ENCODE assay signal across 1 cellular context in the genomic region with DNA sequence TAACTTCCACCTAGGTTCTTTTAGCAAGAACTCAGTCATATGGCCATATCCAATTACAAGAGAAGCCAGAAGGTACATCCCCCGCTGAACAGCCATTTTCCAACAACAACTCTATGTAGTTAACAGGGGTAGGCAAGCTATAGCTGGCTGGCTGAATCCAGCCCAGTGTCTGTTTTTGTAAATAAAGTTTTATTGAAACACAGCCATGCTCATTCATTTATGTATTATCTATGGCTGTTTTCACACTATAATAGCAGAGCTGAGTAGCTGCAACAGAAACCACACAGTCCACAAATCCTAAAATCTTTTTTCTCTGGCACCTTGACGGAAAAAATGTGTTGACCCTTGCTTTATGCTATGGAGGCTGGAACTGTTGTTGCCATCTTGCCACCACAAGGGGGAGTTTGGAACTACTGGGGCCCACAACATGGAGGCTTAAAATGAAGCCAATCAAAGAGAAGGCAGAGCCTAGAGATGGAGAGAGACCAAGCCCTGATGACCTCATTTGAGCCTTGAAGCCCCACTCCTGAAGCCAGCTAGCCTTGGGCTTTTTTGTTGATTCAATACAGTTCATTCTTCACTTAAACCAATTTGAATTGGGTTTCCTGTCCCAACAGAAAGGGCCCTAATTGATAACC.
TF ChIP-seq lines count a peak whose summit lies in the region.

No MANE protein-coding gene starts in this region.

TF ChIP-seq in HepG2, 621 proteins besides CTCF, POLR2A, EP300 and RAD21 (continued from another document and continues in another):
- TF ChIP-seq, protein P1, sequence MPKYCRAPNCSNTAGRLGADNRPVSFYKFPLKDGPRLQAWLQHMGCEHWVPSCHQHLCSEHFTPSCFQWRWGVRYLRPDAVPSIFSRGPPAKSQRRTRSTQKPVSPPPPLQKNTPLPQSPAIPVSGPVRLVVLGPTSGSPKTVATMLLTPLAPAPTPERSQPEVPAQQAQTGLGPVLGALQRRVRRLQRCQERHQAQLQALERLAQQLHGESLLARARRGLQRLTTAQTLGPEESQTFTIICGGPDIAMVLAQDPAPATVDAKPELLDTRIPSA (CRISPR knock-in tag; IDR thresholded peaks at IDR 0.05; ENCODE audit: borderline replicate concordance) = no peak
- TF ChIP-seq, protein P2, sequence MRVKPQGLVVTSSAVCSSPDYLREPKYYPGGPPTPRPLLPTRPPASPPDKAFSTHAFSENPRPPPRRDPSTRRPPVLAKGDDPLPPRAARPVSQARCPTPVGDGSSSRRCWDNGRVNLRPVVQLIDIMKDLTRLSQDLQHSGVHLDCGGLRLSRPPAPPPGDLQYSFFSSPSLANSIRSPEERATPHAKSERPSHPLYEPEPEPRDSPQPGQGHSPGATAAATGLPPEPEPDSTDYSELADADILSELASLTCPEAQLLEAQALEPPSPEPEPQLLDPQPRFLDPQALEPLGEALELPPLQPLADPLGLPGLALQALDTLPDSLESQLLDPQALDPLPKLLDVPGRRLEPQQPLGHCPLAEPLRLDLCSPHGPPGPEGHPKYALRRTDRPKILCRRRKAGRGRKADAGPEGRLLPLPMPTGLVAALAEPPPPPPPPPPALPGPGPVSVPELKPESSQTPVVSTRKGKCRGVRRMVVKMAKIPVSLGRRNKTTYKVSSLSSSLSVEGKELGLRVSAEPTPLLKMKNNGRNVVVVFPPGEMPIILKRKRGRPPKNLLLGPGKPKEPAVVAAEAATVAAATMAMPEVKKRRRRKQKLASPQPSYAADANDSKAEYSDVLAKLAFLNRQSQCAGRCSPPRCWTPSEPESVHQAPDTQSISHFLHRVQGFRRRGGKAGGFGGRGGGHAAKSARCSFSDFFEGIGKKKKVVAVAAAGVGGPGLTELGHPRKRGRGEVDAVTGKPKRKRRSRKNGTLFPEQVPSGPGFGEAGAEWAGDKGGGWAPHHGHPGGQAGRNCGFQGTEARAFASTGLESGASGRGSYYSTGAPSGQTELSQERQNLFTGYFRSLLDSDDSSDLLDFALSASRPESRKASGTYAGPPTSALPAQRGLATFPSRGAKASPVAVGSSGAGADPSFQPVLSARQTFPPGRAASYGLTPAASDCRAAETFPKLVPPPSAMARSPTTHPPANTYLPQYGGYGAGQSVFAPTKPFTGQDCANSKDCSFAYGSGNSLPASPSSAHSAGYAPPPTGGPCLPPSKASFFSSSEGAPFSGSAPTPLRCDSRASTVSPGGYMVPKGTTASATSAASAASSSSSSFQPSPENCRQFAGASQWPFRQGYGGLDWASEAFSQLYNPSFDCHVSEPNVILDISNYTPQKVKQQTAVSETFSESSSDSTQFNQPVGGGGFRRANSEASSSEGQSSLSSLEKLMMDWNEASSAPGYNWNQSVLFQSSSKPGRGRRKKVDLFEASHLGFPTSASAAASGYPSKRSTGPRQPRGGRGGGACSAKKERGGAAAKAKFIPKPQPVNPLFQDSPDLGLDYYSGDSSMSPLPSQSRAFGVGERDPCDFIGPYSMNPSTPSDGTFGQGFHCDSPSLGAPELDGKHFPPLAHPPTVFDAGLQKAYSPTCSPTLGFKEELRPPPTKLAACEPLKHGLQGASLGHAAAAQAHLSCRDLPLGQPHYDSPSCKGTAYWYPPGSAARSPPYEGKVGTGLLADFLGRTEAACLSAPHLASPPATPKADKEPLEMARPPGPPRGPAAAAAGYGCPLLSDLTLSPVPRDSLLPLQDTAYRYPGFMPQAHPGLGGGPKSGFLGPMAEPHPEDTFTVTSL (CRISPR knock-in tag; IDR thresholded peaks at IDR 0.05; ENCODE audit: borderline replicate concordance) = no peak
- TF ChIP-seq MAF1 (CRISPR knock-in tag; IDR thresholded peaks at IDR 0.05; ENCODE audit: borderline replicate concordance) (no peak), ZNF331 (CRISPR knock-in tag; IDR thresholded peaks at IDR 0.05) (no peak), ZNF644 (CRISPR knock-in tag; IDR thresholded peaks at IDR 0.05; ENCODE audit: low read depth) (peak; percentile 80), SMAD9 (CRISPR knock-in tag; IDR thresholded peaks at IDR 0.05) (no peak), ZNF10 (CRISPR knock-in tag; IDR thresholded peaks at IDR 0.05; ENCODE audit: borderline replicate concordance, low read depth) (no peak), SAP130 (CRISPR knock-in tag; IDR thresholded peaks at IDR 0.05; ENCODE audit: low read depth) (no peak), NFATC3 (CRISPR knock-in tag; IDR thresholded peaks at IDR 0.05) (no peak), ZNF605 (CRISPR knock-in tag; IDR thresholded peaks at IDR 0.05) (no peak), ZNF484 (CRISPR knock-in tag; IDR thresholded peaks at IDR 0.05; ENCODE audit: borderline replicate concordance, low read depth) (no peak), RFXAP (CRISPR knock-in tag; IDR thresholded peaks at IDR 0.05; ENCODE audit: borderline replicate concordance) (no peak), TOPORS (CRISPR knock-in tag; IDR thresholded peaks at IDR 0.05) (no peak), EED (CRISPR knock-in tag; IDR thresholded peaks at IDR 0.05) (no peak), ZNF121 (CRISPR knock-in tag; IDR thresholded peaks at IDR 0.05) (no peak), ZNF253 (CRISPR knock-in tag; IDR thresholded peaks at IDR 0.05; ENCODE audit: borderline replicate concordance) (no peak), ZNF747 (CRISPR knock-in tag; IDR thresholded peaks at IDR 0.05; ENCODE audit: borderline replicate concordance) (no peak), ZNF260 (CRISPR knock-in tag; IDR thresholded peaks at IDR 0.05; ENCODE audit: borderline replicate concordance, low read depth) (no peak), SP2 (CRISPR knock-in tag; IDR thresholded peaks at IDR 0.05) (no peak), ZFP36 (IDR thresholded peaks at IDR 0.05; ENCODE audit: borderline replicate concordance, low read depth, low read length, partially characterized antibody) (no peak), ZFP36L2 (CRISPR knock-in tag; IDR thresholded peaks at IDR 0.05) (no peak), ZNF891 (CRISPR knock-in tag; IDR thresholded peaks at IDR 0.05) (no peak), ELF4 (CRISPR knock-in tag; IDR thresholded peaks at IDR 0.05; ENCODE audit: borderline replicate concordance) (no peak), FOXK2 (IDR thresholded peaks at IDR 0.05) (no peak), CREB1 (IDR thresholded peaks at IDR 0.05) (no peak), CREB1 (CRISPR knock-in tag; IDR thresholded peaks at IDR 0.05) (no peak), ZFX (CRISPR knock-in tag; IDR thresholded peaks at IDR 0.05; ENCODE audit: low read depth) (no peak), ZNF543 (CRISPR knock-in tag; IDR thresholded peaks at IDR 0.05) (no peak), ZNF143 (CRISPR knock-in tag; IDR thresholded peaks at IDR 0.05) (no peak), MTF1 (CRISPR knock-in tag; IDR thresholded peaks at IDR 0.05) (no peak), NCOR1 (IDR thresholded peaks at IDR 0.05; ENCODE audit: borderline replicate concordance, low read length) (no peak), SOX13 (IDR thresholded peaks at IDR 0.05) (no peak), SOX13 (CRISPR knock-in tag; conservative IDR thresholded peaks at IDR 0.05 in 1 of 2, IDR thresholded peaks at IDR 0.05 in 1 of 2) (no peak), IRF2 (CRISPR knock-in tag; IDR thresholded peaks at IDR 0.05) (0 out of 2 replicates have a peak, but pooled peaks have one; percentile 28), ZNF431 (CRISPR knock-in tag; IDR thresholded peaks at IDR 0.05; ENCODE audit: borderline replicate concordance, low read depth) (no peak), MIER3 (CRISPR knock-in tag; IDR thresholded peaks at IDR 0.05; ENCODE audit: borderline replicate concordance) (no peak), THYN1 (CRISPR knock-in tag; IDR thresholded peaks at IDR 0.05; ENCODE audit: borderline replicate concordance, low read depth) (no peak), ZNF501 (CRISPR knock-in tag; IDR thresholded peaks at IDR 0.05) (0 out of 2 replicates have a peak, but pooled peaks have one; percentile 47)
- TF ChIP-seq, protein P3, sequence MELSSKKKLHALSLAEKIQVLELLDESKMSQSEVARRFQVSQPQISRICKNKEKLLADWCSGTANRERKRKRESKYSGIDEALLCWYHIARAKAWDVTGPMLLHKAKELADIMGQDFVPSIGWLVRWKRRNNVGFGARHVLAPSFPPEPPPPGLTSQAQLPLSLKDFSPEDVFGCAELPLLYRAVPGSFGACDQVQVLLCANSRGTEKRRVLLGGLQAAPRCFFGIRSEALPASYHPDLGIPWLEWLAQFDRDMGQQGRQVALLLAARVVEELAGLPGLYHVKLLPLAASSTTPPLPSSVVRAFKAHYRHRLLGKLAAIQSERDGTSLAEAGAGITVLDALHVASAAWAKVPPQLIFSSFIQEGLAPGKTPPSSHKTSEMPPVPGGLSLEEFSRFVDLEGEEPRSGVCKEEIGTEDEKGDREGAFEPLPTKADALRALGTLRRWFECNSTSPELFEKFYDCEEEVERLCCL (CRISPR knock-in tag; IDR thresholded peaks at IDR 0.05; ENCODE audit: borderline replicate concordance) = no peak
- TF ChIP-seq, protein P4, sequence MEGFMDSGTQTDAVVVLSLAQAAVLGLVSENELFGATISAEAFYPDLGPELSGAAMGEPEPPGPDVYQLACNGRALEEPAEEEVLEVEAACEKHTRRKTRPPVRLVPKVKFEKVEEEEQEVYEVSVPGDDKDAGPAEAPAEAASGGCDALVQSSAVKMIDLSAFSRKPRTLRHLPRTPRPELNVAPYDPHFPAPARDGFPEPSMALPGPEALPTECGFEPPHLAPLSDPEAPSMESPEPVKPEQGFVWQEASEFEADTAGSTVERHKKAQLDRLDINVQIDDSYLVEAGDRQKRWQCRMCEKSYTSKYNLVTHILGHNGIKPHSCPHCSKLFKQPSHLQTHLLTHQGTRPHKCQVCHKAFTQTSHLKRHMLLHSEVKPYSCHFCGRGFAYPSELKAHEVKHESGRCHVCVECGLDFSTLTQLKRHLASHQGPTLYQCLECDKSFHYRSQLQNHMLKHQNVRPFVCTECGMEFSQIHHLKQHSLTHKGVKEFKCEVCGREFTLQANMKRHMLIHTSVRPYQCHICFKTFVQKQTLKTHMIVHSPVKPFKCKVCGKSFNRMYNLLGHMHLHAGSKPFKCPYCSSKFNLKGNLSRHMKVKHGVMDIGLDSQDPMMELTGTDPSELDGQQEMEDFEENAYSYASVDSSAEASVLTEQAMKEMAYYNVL (CRISPR knock-in tag; IDR thresholded peaks at IDR 0.05; ENCODE audit: borderline replicate concordance) = no peak
- TF ChIP-seq, protein P5, sequence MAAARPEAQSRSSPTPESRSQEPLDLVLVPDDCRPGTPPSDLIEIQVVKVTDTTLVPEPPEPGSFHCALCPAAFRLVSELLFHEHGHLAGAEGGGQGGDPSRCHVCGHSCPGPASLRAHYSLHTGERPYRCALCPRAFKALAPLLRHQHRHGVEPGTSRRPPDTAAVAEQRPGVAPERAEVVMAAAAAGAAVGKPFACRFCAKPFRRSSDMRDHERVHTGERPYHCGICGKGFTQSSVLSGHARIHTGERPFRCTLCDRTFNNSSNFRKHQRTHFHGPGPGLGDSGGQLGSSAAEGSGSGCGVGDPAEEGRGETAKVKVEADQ (CRISPR knock-in tag; IDR thresholded peaks at IDR 0.05; ENCODE audit: borderline replicate concordance) = no peak
- TF ChIP-seq, protein P6, sequence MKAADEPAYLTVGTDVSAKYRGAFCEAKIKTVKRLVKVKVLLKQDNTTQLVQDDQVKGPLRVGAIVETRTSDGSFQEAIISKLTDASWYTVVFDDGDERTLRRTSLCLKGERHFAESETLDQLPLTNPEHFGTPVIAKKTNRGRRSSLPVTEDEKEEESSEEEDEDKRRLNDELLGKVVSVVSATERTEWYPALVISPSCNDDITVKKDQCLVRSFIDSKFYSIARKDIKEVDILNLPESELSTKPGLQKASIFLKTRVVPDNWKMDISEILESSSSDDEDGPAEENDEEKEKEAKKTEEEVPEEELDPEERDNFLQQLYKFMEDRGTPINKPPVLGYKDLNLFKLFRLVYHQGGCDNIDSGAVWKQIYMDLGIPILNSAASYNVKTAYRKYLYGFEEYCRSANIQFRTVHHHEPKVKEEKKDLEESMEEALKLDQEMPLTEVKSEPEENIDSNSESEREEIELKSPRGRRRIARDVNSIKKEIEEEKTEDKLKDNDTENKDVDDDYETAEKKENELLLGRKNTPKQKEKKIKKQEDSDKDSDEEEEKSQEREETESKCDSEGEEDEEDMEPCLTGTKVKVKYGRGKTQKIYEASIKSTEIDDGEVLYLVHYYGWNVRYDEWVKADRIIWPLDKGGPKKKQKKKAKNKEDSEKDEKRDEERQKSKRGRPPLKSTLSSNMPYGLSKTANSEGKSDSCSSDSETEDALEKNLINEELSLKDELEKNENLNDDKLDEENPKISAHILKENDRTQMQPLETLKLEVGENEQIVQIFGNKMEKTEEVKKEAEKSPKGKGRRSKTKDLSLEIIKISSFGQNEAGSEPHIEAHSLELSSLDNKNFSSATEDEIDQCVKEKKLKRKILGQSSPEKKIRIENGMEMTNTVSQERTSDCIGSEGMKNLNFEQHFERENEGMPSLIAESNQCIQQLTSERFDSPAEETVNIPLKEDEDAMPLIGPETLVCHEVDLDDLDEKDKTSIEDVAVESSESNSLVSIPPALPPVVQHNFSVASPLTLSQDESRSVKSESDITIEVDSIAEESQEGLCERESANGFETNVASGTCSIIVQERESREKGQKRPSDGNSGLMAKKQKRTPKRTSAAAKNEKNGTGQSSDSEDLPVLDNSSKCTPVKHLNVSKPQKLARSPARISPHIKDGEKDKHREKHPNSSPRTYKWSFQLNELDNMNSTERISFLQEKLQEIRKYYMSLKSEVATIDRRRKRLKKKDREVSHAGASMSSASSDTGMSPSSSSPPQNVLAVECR (CRISPR knock-in tag; IDR thresholded peaks at IDR 0.05; ENCODE audit: borderline replicate concordance) = no peak
- TF ChIP-seq, protein P7, sequence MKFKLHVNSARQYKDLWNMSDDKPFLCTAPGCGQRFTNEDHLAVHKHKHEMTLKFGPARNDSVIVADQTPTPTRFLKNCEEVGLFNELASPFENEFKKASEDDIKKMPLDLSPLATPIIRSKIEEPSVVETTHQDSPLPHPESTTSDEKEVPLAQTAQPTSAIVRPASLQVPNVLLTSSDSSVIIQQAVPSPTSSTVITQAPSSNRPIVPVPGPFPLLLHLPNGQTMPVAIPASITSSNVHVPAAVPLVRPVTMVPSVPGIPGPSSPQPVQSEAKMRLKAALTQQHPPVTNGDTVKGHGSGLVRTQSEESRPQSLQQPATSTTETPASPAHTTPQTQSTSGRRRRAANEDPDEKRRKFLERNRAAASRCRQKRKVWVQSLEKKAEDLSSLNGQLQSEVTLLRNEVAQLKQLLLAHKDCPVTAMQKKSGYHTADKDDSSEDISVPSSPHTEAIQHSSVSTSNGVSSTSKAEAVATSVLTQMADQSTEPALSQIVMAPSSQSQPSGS (CRISPR knock-in tag; IDR thresholded peaks at IDR 0.05) = no peak
- TF ChIP-seq, protein P8, sequence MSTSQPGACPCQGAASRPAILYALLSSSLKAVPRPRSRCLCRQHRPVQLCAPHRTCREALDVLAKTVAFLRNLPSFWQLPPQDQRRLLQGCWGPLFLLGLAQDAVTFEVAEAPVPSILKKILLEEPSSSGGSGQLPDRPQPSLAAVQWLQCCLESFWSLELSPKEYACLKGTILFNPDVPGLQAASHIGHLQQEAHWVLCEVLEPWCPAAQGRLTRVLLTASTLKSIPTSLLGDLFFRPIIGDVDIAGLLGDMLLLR (CRISPR knock-in tag; IDR thresholded peaks at IDR 0.05) = no peak
- TF ChIP-seq, protein P9, sequence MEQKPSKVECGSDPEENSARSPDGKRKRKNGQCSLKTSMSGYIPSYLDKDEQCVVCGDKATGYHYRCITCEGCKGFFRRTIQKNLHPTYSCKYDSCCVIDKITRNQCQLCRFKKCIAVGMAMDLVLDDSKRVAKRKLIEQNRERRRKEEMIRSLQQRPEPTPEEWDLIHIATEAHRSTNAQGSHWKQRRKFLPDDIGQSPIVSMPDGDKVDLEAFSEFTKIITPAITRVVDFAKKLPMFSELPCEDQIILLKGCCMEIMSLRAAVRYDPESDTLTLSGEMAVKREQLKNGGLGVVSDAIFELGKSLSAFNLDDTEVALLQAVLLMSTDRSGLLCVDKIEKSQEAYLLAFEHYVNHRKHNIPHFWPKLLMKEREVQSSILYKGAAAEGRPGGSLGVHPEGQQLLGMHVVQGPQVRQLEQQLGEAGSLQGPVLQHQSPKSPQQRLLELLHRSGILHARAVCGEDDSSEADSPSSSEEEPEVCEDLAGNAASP (CRISPR knock-in tag; IDR thresholded peaks at IDR 0.05; ENCODE audit: borderline replicate concordance) = 0 out of 2 replicates have a peak, but pooled peaks have one; percentile 35
